In genomic region chr3:101155828-101156227, GRCh38 we compare ENCODE assay signal across 19 cellular contexts.
"Had no signal": no experiment of that assay in that cellular context is flagged by ENCODE, and none has a peak within 500 bp of the region (broad histone marks: within the 10 kb centered on the region; RNA-seq: fewer than 3 reads in every experiment).

No MANE protein-coding gene starts in this region.

- DNase-seq: activated CD4-positive, alpha-beta T cell treated with anti-CD3 and anti-CD28 coated beads, Interleukin-2, amount 50 U/mL, for 48 hours; activated CD8-positive, alpha-beta memory T cell treated with anti-CD3 and anti-CD28 coated beads, Interleukin-2, amount 10 ng/mL, durations not matched to agents 7 days and 5 days; activated naive CD4-positive, alpha-beta T cell treated with anti-CD3 and anti-CD28 coated beads for 36 hours; activated naive CD8-positive, alpha-beta T cell treated with anti-CD3 and anti-CD28 coated beads, Interleukin-2, amount 50 U/mL, for 24 hours; activated T-cell treated with anti-CD3 and anti-CD28 coated beads, Interleukin-2, amount 50 U/mL, for 1 hour; foreskin fibroblast; glutamatergic neuron; mammary epithelial cell; mucosa of descending colon; naive thymus-derived CD8-positive, alpha-beta T cell; psoas muscle; WERI-Rb-1 had no signal

- H3K9me3 ChIP-seq: mucosa of descending colon, psoas muscle, vagina had no signal

- H3K4me3 ChIP-seq: cardiac muscle cell, mucosa of descending colon, psoas muscle, vagina had no signal

- H3K36me3 ChIP-seq: cardiac muscle cell, vagina, WERI-Rb-1 had no signal

- H3K4me1 Mint-ChIP-seq: activated CD8-positive, alpha-beta memory T cell treated with anti-CD3 and anti-CD28 coated beads, Interleukin-2, amount 10 ng/mL, durations not matched to agents 7 days and 5 days; activated naive CD8-positive, alpha-beta T cell treated with anti-CD3 and anti-CD28 coated beads, Interleukin-2, amount 50 U/mL, for 24 hours; naive thymus-derived CD8-positive, alpha-beta T cell; stimulated activated memory B cell treated with anti-CD40 and anti-IgM and Interleukin-4, amounts not matched to agents 10 μg/mL and 1 μg/mL and 100 μg/mL, for 72 hours had no signal

- ATAC-seq: activated CD8-positive, alpha-beta memory T cell treated with anti-CD3 and anti-CD28 coated beads, Interleukin-2, amount 10 ng/mL, durations not matched to agents 7 days and 5 days; activated naive CD8-positive, alpha-beta T cell treated with anti-CD3 and anti-CD28 coated beads, Interleukin-2, amount 50 U/mL, for 24 hours; esophagus mucosa; mucosa of descending colon; naive thymus-derived CD8-positive, alpha-beta T cell; psoas muscle; stimulated activated memory B cell treated with anti-CD40 and anti-IgM and Interleukin-4, amounts not matched to agents 10 μg/mL and 1 μg/mL and 100 μg/mL, for 72 hours had no signal

- H3K27ac ChIP-seq: cardiac muscle cell, psoas muscle, vagina, WERI-Rb-1 had no signal

- FAIRE-seq: colon had no signal

- H3K27me3 ChIP-seq: cardiac muscle cell, vagina had no signal

- H3K27ac Mint-ChIP-seq: activated CD8-positive, alpha-beta memory T cell treated with anti-CD3 and anti-CD28 coated beads, Interleukin-2, amount 10 ng/mL, durations not matched to agents 7 days and 5 days; activated naive CD4-positive, alpha-beta T cell treated with anti-CD3 and anti-CD28 coated beads for 36 hours; activated naive CD8-positive, alpha-beta T cell treated with anti-CD3 and anti-CD28 coated beads, Interleukin-2, amount 50 U/mL, for 24 hours; activated T-helper 2 cell treated with anti-CD3 and anti-CD28 coated beads, Interferon-gamma antibody, Interleukin-2, Interleukin-4, amounts not matched to agents 10 μg/mL and 5 μg/mL and 100 μg/mL, durations not matched to agents 14 hours and 24 hours and 36 hours; naive thymus-derived CD8-positive, alpha-beta T cell; stimulated activated memory B cell treated with anti-CD40 and anti-IgM and Interleukin-4, amounts not matched to agents 10 μg/mL and 1 μg/mL and 100 μg/mL, for 72 hours; T-helper 1 cell treated with Interleukin-12 subunit alpha and Interleukin-12 subunit beta and Interleukin-4 antibody, amounts not matched to agents 30 μg/mL and 1 μg/mL, for 36 hours had no signal

- H3K36me3 Mint-ChIP-seq: activated CD8-positive, alpha-beta memory T cell treated with anti-CD3 and anti-CD28 coated beads, Interleukin-2, amount 10 ng/mL, durations not matched to agents 7 days and 5 days; naive thymus-derived CD8-positive, alpha-beta T cell; stimulated activated memory B cell treated with anti-CD40 and anti-IgM and Interleukin-4, amounts not matched to agents 10 μg/mL and 1 μg/mL and 100 μg/mL, for 72 hours had no signal

- H3K9me3 Mint-ChIP-seq: activated naive CD4-positive, alpha-beta T cell treated with anti-CD3 and anti-CD28 coated beads for 36 hours; activated naive CD8-positive, alpha-beta T cell treated with anti-CD3 and anti-CD28 coated beads, Interleukin-2, amount 50 U/mL, for 24 hours; activated T-helper 2 cell treated with anti-CD3 and anti-CD28 coated beads, Interferon-gamma antibody, Interleukin-2, Interleukin-4, amounts not matched to agents 10 μg/mL and 5 μg/mL and 100 μg/mL, durations not matched to agents 14 hours and 24 hours and 36 hours; naive thymus-derived CD8-positive, alpha-beta T cell; T-helper 1 cell treated with Interleukin-12 subunit alpha and Interleukin-12 subunit beta and Interleukin-4 antibody, amounts not matched to agents 30 μg/mL and 1 μg/mL, for 36 hours had no signal

- H3K4me3 Mint-ChIP-seq: activated CD8-positive, alpha-beta memory T cell treated with anti-CD3 and anti-CD28 coated beads, Interleukin-2, amount 10 ng/mL, durations not matched to agents 7 days and 5 days; activated naive CD4-positive, alpha-beta T cell treated with anti-CD3 and anti-CD28 coated beads for 36 hours; activated naive CD8-positive, alpha-beta T cell treated with anti-CD3 and anti-CD28 coated beads, Interleukin-2, amount 50 U/mL, for 24 hours; naive thymus-derived CD8-positive, alpha-beta T cell; stimulated activated memory B cell treated with anti-CD40 and anti-IgM and Interleukin-4, amounts not matched to agents 10 μg/mL and 1 μg/mL and 100 μg/mL, for 72 hours; T-helper 1 cell treated with Interleukin-12 subunit alpha and Interleukin-12 subunit beta and Interleukin-4 antibody, amounts not matched to agents 30 μg/mL and 1 μg/mL, for 36 hours had no signal
